Comparison of ENCODE assay signal across 16 cellular contexts in the genomic region with DNA sequence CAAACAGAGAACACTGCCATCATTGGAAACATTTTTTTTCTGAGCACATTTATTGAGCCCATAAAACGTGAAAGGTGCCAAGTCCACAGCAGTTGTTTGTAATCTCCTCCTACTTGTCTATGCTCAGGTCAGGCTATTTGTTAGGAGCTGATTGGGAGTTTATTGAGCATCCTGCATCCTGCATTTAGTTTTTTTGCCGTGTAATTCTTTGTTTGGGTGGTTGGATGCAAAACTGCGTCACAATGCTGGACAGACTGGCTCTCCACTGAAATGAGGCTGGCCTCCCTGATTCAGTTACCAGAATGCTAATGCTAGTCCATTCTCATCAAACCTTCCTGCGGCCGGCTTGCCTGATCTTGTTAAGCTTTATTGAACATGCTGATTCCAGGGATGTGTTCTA.
DNase-seq lines count a peak whose midpoint lies in the region; ATAC-seq and TF ChIP-seq lines count a peak whose summit lies in the region.
"Had no signal": no experiment of that assay in that cellular context is flagged by ENCODE, and none has a peak within 500 bp of the region (broad histone marks: within the 10 kb centered on the region; RNA-seq: fewer than 3 reads in every experiment).

No MANE protein-coding gene starts in this region.

- no peaks in the 10 kb centered on the region for H4K20me1 ChIP-seq in Loucy (ENCODE audit: insufficient read depth, low read length, poor library complexity, severe bottlenecking)

- POLR2A ChIA-PET in Panc1 (lab: Charles Lee): no interaction called here

- H3K9ac ChIP-seq in Loucy (ENCODE audit: low read depth, low read length, poor library complexity, severe bottlenecking) (no peak overlapping the region), parathyroid adenoma (no peak overlapping the region)

- BruUV-seq in Panc1 (replicated peaks; lab: Mats Ljungman, UMichigan): no TSS peak

- H3K4me1 ChIP-seq in Loucy (ENCODE audit: insufficient read depth, low read length, poor library complexity, severe bottlenecking): no peaks in the 10 kb centered on the region
- peaks cover 6% of the 10 kb centered on the region; the same call in 1 of the 2 replicates for H3K4me1 ChIP-seq in Panc1 (ENCODE audit: control insufficient read depth, insufficient read depth, low read length)
- H3K4me1 ChIP-seq in parathyroid adenoma: no peaks in the 10 kb centered on the region
- H3K4me1 ChIP-seq: thyroid gland had no signal

- H3K9me3 ChIP-seq in Loucy (ENCODE audit: insufficient read depth, low read depth, low read length) (no peaks in the 10 kb centered on the region; the same call in 1 of the 2 replicates), Panc1 (ENCODE audit: control insufficient read depth, insufficient read depth, low read depth, low read length) (no peaks in the 10 kb centered on the region), parathyroid adenoma (ENCODE audit: control insufficient read depth, low read length) (no peaks in the 10 kb centered on the region)
- H3K9me3 ChIP-seq: thyroid gland had no signal

- H3K36me3 Mint-ChIP-seq in glutamatergic neuron (ENCODE audit: unreplicated experiment): peaks cover 18% of the 10 kb centered on the region

- H3K9me2 ChIP-seq in Loucy (replicated peaks; ENCODE audit: low read depth, low read length): no peaks in the 10 kb centered on the region

- H3K36me3 ChIP-seq in Loucy (ENCODE audit: insufficient read depth, low read length) (no peaks in the 10 kb centered on the region), Panc1 (ENCODE audit: control insufficient read depth, insufficient read depth, low read length) (no peaks in the 10 kb centered on the region), parathyroid adenoma (ENCODE audit: control insufficient read depth, insufficient read depth, low read length) (no peaks in the 10 kb centered on the region)
- H3K36me3 ChIP-seq: heart left ventricle, thyroid gland had no signal

- H2AFZ ChIP-seq in Loucy (ENCODE audit: low read length) (peak overlapping the region; percentile 74), parathyroid adenoma (peak overlapping the region; percentile 34)

- no peaks in the 10 kb centered on the region for H3K79me2 ChIP-seq in Loucy (ENCODE audit: insufficient read depth, low read length)
- no peaks in the 10 kb centered on the region for H3K79me2 ChIP-seq in parathyroid adenoma

- no peaks in the 10 kb centered on the region for H3K27me3 ChIP-seq in Loucy (ENCODE audit: insufficient read depth, low read length, poor library complexity, severe bottlenecking)
- no peaks in the 10 kb centered on the region for H3K27me3 ChIP-seq in Panc1 (ENCODE audit: control insufficient read depth, insufficient read depth, low read length)
- no peaks in the 10 kb centered on the region for H3K27me3 ChIP-seq in parathyroid adenoma (ENCODE audit: control insufficient read depth, insufficient read depth, low read length)
- H3K27me3 ChIP-seq: heart left ventricle, thyroid gland had no signal

- H3K4me1 Mint-ChIP-seq in glutamatergic neuron (ENCODE audit: low read depth, unreplicated experiment): peaks cover 4% of the 10 kb centered on the region
- H3K4me1 Mint-ChIP-seq: B cell had no signal

- H3K27ac Mint-ChIP-seq in glutamatergic neuron (ENCODE audit: unreplicated experiment): peak overlapping the region; percentile 70
- H3K27ac Mint-ChIP-seq: B cell, WTC11 had no signal

- TF ChIP-seq CTCF in Loucy (conservative IDR thresholded peaks at IDR 0.05; ENCODE audit: low read length): no peak
- no peak for TF ChIP-seq CTCF in Panc1 (IDR thresholded peaks at IDR 0.05)
- TF ChIP-seq CTCF in glutamatergic neuron (IDR thresholded peaks at IDR 0.05; ENCODE audit: partially characterized antibody, unreplicated experiment): no peak
- no peak for TF ChIP-seq CTCF in parathyroid adenoma (IDR thresholded peaks at IDR 0.05)
- no peak for TF ChIP-seq CTCF in GM10266 (IDR thresholded peaks at IDR 0.05; ENCODE audit: control insufficient read depth, insufficient read depth, low read depth, missing control alignments)

- H3K27ac ChIP-seq in Panc1 (ENCODE audit: low read length) (0 out of 2 replicates have a peak overlapping the region, but pooled peaks have one; percentile 5), parathyroid adenoma (no peak overlapping the region)
- H3K27ac ChIP-seq: heart left ventricle, thyroid gland had no signal

- CTCF ChIA-PET in Panc1 (lab: Charles Lee): interaction anchor here (1.8 kb wide), 1 partner anchor 125 kb away, joined by 6 read pairs; no protein-coding TSS in a partner anchor

- peak overlapping the region; percentile 35 for H3K4me3 Mint-ChIP-seq in glutamatergic neuron (ENCODE audit: unreplicated experiment)
- H3K4me3 Mint-ChIP-seq: B cell, WTC11 had no signal

- in situ Hi-C loops in Panc1 (cut with HindIII; ENCODE audit: low pct_unique_long_range_greater_than_20kb, low sequenced_read_pairs): loop anchor here (25.0 kb wide), 1 partner anchor 105 kb away; no protein-coding TSS in a partner anchor

- intact Hi-C loops in Panc1 (cut with micrococcal nuclease; ENCODE audit: unreplicated experiment): loop anchor here (5.0 kb wide), 1 partner anchor 215 kb away; no protein-coding TSS in a partner anchor

- H3K9me3 Mint-ChIP-seq in glutamatergic neuron (ENCODE audit: unreplicated experiment): peaks cover 9% of the 10 kb centered on the region

- no peak for DNase-seq in Panc1 (ENCODE audit: low read depth, low spot score)
- DNase-seq in glutamatergic neuron: no peak
- DNase-seq in activated CD4-positive, CD25-positive, alpha-beta regulatory T cell (lab: John Stamatoyannopoulos, UW): no peak
- no peak for DNase-seq in GM10266 (ENCODE audit: extremely low spot score)
- no peak for DNase-seq in HUDEP-2 (lab: John Stamatoyannopoulos, UW; ENCODE audit: unreplicated experiment in 76 of 76)
- DNase-seq: activated effector memory CD4-positive, alpha-beta T cell treated with Interleukin-2 at 50 U/mL for 16 hours; aorta; GF-D8; heart left ventricle; islet precursor cell; thyroid gland had no signal

- no peaks in the 10 kb centered on the region for H3F3A ChIP-seq in Loucy (ENCODE audit: low read depth)

- no peak for ATAC-seq in Panc1
- no peak for ATAC-seq in esophagus mucosa

- H3K4me3 ChIP-seq in Loucy (ENCODE audit: low read length, poor library complexity, severe bottlenecking) (no peak overlapping the region), Panc1 (ENCODE audit: low read depth in 2 of 2, low read length in 2 of 2) (no peak overlapping the region), parathyroid adenoma (ENCODE audit: low read depth, low read length) (no peak overlapping the region)
- H3K4me3 ChIP-seq: heart left ventricle, thyroid gland had no signal

- H3K27me3 Mint-ChIP-seq in glutamatergic neuron (ENCODE audit: unreplicated experiment): no peaks in the 10 kb centered on the region

- no peak overlapping the region for H3K4me2 ChIP-seq in Loucy (ENCODE audit: low read depth, low read length, poor library complexity, severe bottlenecking)
- no peak overlapping the region for H3K4me2 ChIP-seq in parathyroid adenoma (ENCODE audit: low read length)
